9 cellular contexts compared by ENCODE assay signal in the genomic region with DNA sequence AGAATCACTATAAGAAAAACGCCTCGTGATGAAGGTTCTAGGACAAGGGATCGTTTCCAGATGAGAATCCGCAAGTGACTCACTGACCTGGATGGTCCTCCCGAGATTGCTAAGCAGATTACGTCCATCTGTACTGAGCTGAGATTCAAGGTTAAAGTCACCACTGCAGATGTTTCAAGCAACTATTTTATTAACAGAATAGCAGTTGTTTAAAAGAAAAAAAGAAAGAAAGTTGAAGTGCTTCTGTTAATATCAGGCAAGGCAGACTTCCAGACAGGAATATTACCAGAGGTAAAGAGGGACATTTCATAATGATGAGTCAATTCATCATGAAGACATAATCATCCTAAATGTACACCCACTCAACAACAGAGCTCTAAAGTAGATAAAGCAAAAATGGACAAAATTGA. TPM values are rescaled to one million over a fixed set of nuclear protein-coding genes. Genes with fewer than 3 reads are reported as not detected.
A peak's percentile ranks its signal among the peaks of the same experiment; 100 is the strongest.
DNase-seq lines count a peak whose midpoint lies in the region; ATAC-seq, FAIRE-seq and TF ChIP-seq lines count a peak whose summit lies in the region.
"Had no signal": no experiment of that assay in that cellular context is flagged by ENCODE, and none has a peak within 500 bp of the region (broad histone marks: within the 10 kb centered on the region; RNA-seq: fewer than 3 reads in every experiment).

No MANE protein-coding gene starts in this region.

- POLR2A ChIA-PET in A549 (lab: Yijun Ruan, JAX), result interaction anchor here (0.9 to 1.7 kb wide), 5 partner anchors 14 to 46 kb away, joined by 3 to 5 read pairs (median 3); a partner anchor contains a TSS

- TF ChIP-seq POLR2A in A549 (IDR thresholded peaks at IDR 0.05; ENCODE audit: low read length), result no peak

- CTCF ChIA-PET in A549 (lab: Yijun Ruan, JAX), result interaction anchor here (2.2 to 43.7 kb wide), 4 partner anchors 3 to 46 kb away, joined by 8 to 1367 read pairs (median 652); a partner anchor contains a TSS

- peaks cover 81% of the 10 kb centered on the region for H3K4me1 ChIP-seq in A549
- H3K4me1 ChIP-seq in muscle layer of duodenum (ENCODE audit: control insufficient read depth in 1 of 2, insufficient read depth in 2 of 2, low read length in 2 of 2), result peaks cover 21 to 58% of the 10 kb centered on the region in 2 donors

- no peaks in the 10 kb centered on the region for H3K36me3 ChIP-seq in muscle layer of duodenum (ENCODE audit: control insufficient read depth in 1 of 2, insufficient read depth in 2 of 2, low read length in 2 of 2)

- TF ChIP-seq EP300 in A549 (IDR thresholded peaks at IDR 0.05), result no peak

- H3K4me2 ChIP-seq in A549, result peak overlapping the region; percentile 65

- no peak for TF ChIP-seq RAD21 in A549 (conservative IDR thresholded peaks at IDR 0.05 in 1 of 2, IDR thresholded peaks at IDR 0.05 in 1 of 2)

- no peak overlapping the region for H3K4me3 ChIP-seq in A549
- peak overlapping the region; percentile 24; the same call in 1 of the 2 replicates for H3K4me3 ChIP-seq in HFF-Myc (replicated peaks; ENCODE audit: low read depth, low read length)
- no peak overlapping the region for H3K4me3 ChIP-seq in choroid plexus epithelial cell (ENCODE audit: low read depth, low read length)
- peak overlapping the region in 1 of 2 donors; percentile 21 for H3K4me3 ChIP-seq in muscle layer of duodenum (ENCODE audit: low read depth in 1 of 2, low read length in 2 of 2)

- H3K27ac ChIP-seq in A549 (peak overlapping the region; percentile 62 to 68), muscle layer of duodenum (ENCODE audit: low read length) (peak overlapping the region; percentile 70)

- DNase-seq in A549 (ENCODE audit: low read depth in 1 of 2, low spot score in 1 of 2) (peak in 1 of 2 experiments; percentile 53), HFF-Myc (ENCODE audit: extremely low read depth, low read depth) (peak; percentile 88), choroid plexus epithelial cell (ENCODE audit: low read depth) (peak; percentile 62), hypothalamus (lab: John Stamatoyannopoulos, UW) (no peak), GM10266 (ENCODE audit: extremely low spot score) (no peak), NOMO-1 treated with DMSO at 0.1 percent for 48 hours (lab: John Stamatoyannopoulos, UW; ENCODE audit: unreplicated experiment) (no peak)
- DNase-seq in effector CD8-positive, alpha-beta T cell (lab: John Stamatoyannopoulos, UW), result no peak
- DNase-seq: activated naive CD4-positive, alpha-beta T cell treated with Interleukin-2 at 50 U/mL for 16 hours had no signal

- H3K27me3 ChIP-seq in muscle layer of duodenum (ENCODE audit: low read depth, low read length), result no peaks in the 10 kb centered on the region

- peak; percentile 58 to 61; a peak in 4 of 6 replicates for ATAC-seq in A549

- H3K9me3 ChIP-seq in A549 (no peaks in the 10 kb centered on the region), muscle layer of duodenum (ENCODE audit: control insufficient read depth in 1 of 2, low read length in 2 of 2) (no peaks in the 10 kb centered on the region)

- 14% methylated on average over 6 of the region's 6 CpGs for WGBS in A549 (ENCODE audit: missing lambda C conversion rate)

- TF ChIP-seq CTCF in A549 (IDR thresholded peaks at IDR 0.05) (no peak), HFF-Myc (IDR thresholded peaks at IDR 0.05; ENCODE audit: low read depth, low read length, missing control alignments) (no peak), choroid plexus epithelial cell (conservative IDR thresholded peaks at IDR 0.05; ENCODE audit: low read depth, low read length) (no peak), GM10266 (IDR thresholded peaks at IDR 0.05; ENCODE audit: control insufficient read depth, insufficient read depth, low read depth, missing control alignments) (no peak)

- no peak for FAIRE-seq in A549 (lab: Jason Lieb, UNC)

TF ChIP-seq in A549, 52 proteins besides CTCF, POLR2A, EP300 and RAD21 (continues in another document):
- TF ChIP-seq FOSL2 (IDR thresholded peaks at IDR 0.05) (no peak), FOSL2 (CRISPR knock-in tag; IDR thresholded peaks at IDR 0.05) (peak; percentile 58), RCOR1 (IDR thresholded peaks at IDR 0.05; ENCODE audit: low read depth, low read length) (no peak), HDAC2 (IDR thresholded peaks at IDR 0.05) (no peak), GATA3 (IDR thresholded peaks at IDR 0.05; ENCODE audit: borderline replicate concordance) (peak; percentile 79; the same call in 1 of the 2 replicates), SMC3 (IDR thresholded peaks at IDR 0.05) (no peak), CHD2 (IDR thresholded peaks at IDR 0.05; ENCODE audit: low read length, partially characterized antibody) (no peak)
- TF ChIP-seq, protein P1, sequence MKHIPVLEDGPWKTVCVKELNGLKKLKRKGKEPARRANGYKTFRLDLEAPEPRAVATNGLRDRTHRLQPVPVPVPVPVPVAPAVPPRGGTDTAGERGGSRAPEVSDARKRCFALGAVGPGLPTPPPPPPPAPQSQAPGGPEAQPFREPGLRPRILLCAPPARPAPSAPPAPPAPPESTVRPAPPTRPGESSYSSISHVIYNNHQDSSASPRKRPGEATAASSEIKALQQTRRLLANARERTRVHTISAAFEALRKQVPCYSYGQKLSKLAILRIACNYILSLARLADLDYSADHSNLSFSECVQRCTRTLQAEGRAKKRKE (CRISPR knock-in tag; IDR thresholded peaks at IDR 0.05; ENCODE audit: low read depth), result no peak
- TF ChIP-seq, protein P2, sequence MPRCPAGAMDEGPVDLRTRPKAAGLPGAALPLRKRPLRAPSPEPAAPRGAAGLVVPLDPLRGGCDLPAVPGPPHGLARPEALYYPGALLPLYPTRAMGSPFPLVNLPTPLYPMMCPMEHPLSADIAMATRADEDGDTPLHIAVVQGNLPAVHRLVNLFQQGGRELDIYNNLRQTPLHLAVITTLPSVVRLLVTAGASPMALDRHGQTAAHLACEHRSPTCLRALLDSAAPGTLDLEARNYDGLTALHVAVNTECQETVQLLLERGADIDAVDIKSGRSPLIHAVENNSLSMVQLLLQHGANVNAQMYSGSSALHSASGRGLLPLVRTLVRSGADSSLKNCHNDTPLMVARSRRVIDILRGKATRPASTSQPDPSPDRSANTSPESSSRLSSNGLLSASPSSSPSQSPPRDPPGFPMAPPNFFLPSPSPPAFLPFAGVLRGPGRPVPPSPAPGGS (IDR thresholded peaks at IDR 0.05), result no peak
- TF ChIP-seq, protein P3, sequence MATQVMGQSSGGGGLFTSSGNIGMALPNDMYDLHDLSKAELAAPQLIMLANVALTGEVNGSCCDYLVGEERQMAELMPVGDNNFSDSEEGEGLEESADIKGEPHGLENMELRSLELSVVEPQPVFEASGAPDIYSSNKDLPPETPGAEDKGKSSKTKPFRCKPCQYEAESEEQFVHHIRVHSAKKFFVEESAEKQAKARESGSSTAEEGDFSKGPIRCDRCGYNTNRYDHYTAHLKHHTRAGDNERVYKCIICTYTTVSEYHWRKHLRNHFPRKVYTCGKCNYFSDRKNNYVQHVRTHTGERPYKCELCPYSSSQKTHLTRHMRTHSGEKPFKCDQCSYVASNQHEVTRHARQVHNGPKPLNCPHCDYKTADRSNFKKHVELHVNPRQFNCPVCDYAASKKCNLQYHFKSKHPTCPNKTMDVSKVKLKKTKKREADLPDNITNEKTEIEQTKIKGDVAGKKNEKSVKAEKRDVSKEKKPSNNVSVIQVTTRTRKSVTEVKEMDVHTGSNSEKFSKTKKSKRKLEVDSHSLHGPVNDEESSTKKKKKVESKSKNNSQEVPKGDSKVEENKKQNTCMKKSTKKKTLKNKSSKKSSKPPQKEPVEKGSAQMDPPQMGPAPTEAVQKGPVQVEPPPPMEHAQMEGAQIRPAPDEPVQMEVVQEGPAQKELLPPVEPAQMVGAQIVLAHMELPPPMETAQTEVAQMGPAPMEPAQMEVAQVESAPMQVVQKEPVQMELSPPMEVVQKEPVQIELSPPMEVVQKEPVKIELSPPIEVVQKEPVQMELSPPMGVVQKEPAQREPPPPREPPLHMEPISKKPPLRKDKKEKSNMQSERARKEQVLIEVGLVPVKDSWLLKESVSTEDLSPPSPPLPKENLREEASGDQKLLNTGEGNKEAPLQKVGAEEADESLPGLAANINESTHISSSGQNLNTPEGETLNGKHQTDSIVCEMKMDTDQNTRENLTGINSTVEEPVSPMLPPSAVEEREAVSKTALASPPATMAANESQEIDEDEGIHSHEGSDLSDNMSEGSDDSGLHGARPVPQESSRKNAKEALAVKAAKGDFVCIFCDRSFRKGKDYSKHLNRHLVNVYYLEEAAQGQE (IDR thresholded peaks at IDR 0.05), result no peak

RNA-seq across cellular contexts. Expression of a gene that starts 17.9 kb away (rescaled TPM):
- polyA plus RNA-seq in A549 (2011; rRNA removed) (40.1 and 62.8 TPM in 2 replicates), A549 (2017; fragmentation: RNase III; extraction: RNeasy Plus Mini Kit Qiagen cat#74134 plus additional on column Dnase treatment) (97.0 to 102 TPM (median 98.6 TPM) in 3 replicates)
- 67.2 and 97.2 TPM in 2 replicates for polyA plus RNA-seq in A549 (2012; cell fraction: cytosol; rRNA removed)
- polyA plus RNA-seq in A549 (2012; cell fraction: nucleus; rRNA removed), result 165 and 170 TPM in 2 replicates
- 44.1 and 64.3 TPM in 2 replicates for polyA minus RNA-seq in A549 (2011; rRNA and poly(A)+ RNA removed)

RNA-seq across cellular contexts. Expression of a gene that starts 44.1 kb away (rescaled TPM):
- under 0.01 TPM in 1 of 2 replicates, not detected in the other for polyA plus RNA-seq in A549 (2011; rRNA removed)
- not detected in 2 replicates for polyA plus RNA-seq in A549 (2012; cell fraction: cytosol; rRNA removed)
- not detected in 2 replicates for polyA plus RNA-seq in A549 (2012; cell fraction: nucleus; rRNA removed)
- polyA plus RNA-seq in A549 (2017; fragmentation: RNase III; extraction: RNeasy Plus Mini Kit Qiagen cat#74134 plus additional on column Dnase treatment), result not detected in 3 replicates
- under 0.01 TPM in 2 replicates for polyA minus RNA-seq in A549 (2011; rRNA and poly(A)+ RNA removed)

RNA-seq across cellular contexts. Expression of a gene that starts 45.4 kb away (rescaled TPM):
- polyA plus RNA-seq in A549 (2011; rRNA removed), result not detected in 2 replicates
- not detected in 2 replicates for polyA plus RNA-seq in A549 (2012; cell fraction: cytosol; rRNA removed)
- polyA plus RNA-seq in A549 (2012; cell fraction: nucleus; rRNA removed), result not detected in 2 replicates
- polyA plus RNA-seq in A549 (2017; fragmentation: RNase III; extraction: RNeasy Plus Mini Kit Qiagen cat#74134 plus additional on column Dnase treatment), result not detected in 3 replicates
- under 0.01 TPM in 2 replicates for polyA minus RNA-seq in A549 (2011; rRNA and poly(A)+ RNA removed)

RNA-seq across cellular contexts. Expression of a gene that starts 46.7 kb away (rescaled TPM):
- 5,441 and 7,182 TPM in 2 replicates for polyA plus RNA-seq in A549 (2011; rRNA removed)
- 7,109 and 7,241 TPM in 2 replicates for polyA plus RNA-seq in A549 (2012; cell fraction: cytosol; rRNA removed)
- polyA plus RNA-seq in A549 (2012; cell fraction: nucleus; rRNA removed), result 3,292 and 3,609 TPM in 2 replicates
- 3,449 to 3,524 TPM (median 3,456 TPM) in 3 replicates for polyA plus RNA-seq in A549 (2017; fragmentation: RNase III; extraction: RNeasy Plus Mini Kit Qiagen cat#74134 plus additional on column Dnase treatment)
- polyA minus RNA-seq in A549 (2011; rRNA and poly(A)+ RNA removed), result 4,371 and 5,632 TPM in 2 replicates

RNA-seq across cellular contexts. Expression of a gene that starts 53.1 kb away (rescaled TPM):
- polyA plus RNA-seq in A549 (2011; rRNA removed) (64.1 and 81.5 TPM in 2 replicates), A549 (2017; fragmentation: RNase III; extraction: RNeasy Plus Mini Kit Qiagen cat#74134 plus additional on column Dnase treatment) (43.2 to 50.8 TPM (median 45.8 TPM) in 3 replicates)
- 72.5 and 73.2 TPM in 2 replicates for polyA plus RNA-seq in A549 (2012; cell fraction: cytosol; rRNA removed)
- 193 and 238 TPM in 2 replicates for polyA plus RNA-seq in A549 (2012; cell fraction: nucleus; rRNA removed)
- 224 and 252 TPM in 2 replicates for polyA minus RNA-seq in A549 (2011; rRNA and poly(A)+ RNA removed)

Comparison
In these comparisons a context has a peak if more than half of its experiments do, and no peak if none do; other contexts are left out.
1. DNase-seq: peak in HFF-Myc (single experiment) and choroid plexus epithelial cell (single experiment); none in hypothalamus (0 of 51), GM10266 (single experiment), NOMO-1 treated with DMSO at 0.1 percent for 48 hours (single experiment) and effector CD8-positive, alpha-beta T cell (single experiment).